ENCODE assay signal across 25 cellular contexts in genomic region chr10:9848278-9848677, GRCh38.
"Had no signal": no experiment of that assay in that cellular context is flagged by ENCODE, and none has a peak within 500 bp of the region (broad histone marks: within the 10 kb centered on the region; RNA-seq: fewer than 3 reads in every experiment).

No MANE protein-coding gene starts in this region.

- H3K4me1 ChIP-seq: colonic mucosa, esophagus muscularis mucosa, gastrocnemius medialis, heart right ventricle, left lung, lower lobe of right lung had no signal

- H3K9me3 ChIP-seq: colonic mucosa, gastrocnemius medialis had no signal

- H3K36me3 Mint-ChIP-seq: mesothelial cell of epicardium had no signal

- H3K4me3 Mint-ChIP-seq: dendritic cell treated with granulocyte-macrophage colony-stimulating factor and Interleukin-4, amounts not matched to agents 40 ng/mL and 50 ng/mL, for 4 days; effector memory CD8-positive, alpha-beta T cell; endodermal cell; mesothelial cell of epicardium; naive B cell; naive thymus-derived CD8-positive, alpha-beta T cell had no signal

- H3K27me3 ChIP-seq: colonic mucosa, esophagus muscularis mucosa, gastrocnemius medialis, heart right ventricle, left lung had no signal

- H3K4me3 ChIP-seq: colonic mucosa, esophagus muscularis mucosa, gastrocnemius medialis, heart right ventricle, left lung, lower lobe of right lung, mucosa of descending colon had no signal

- ATAC-seq: effector memory CD8-positive, alpha-beta T cell; gastrocnemius medialis; left cardiac atrium; left lung; lower lobe of right lung; mucosa of descending colon; naive thymus-derived CD8-positive, alpha-beta T cell had no signal

- H3K27ac ChIP-seq: colonic mucosa, esophagus muscularis mucosa, gastrocnemius medialis, heart right ventricle, left lung, lower lobe of right lung had no signal

- H3K4me1 Mint-ChIP-seq: endodermal cell; mesothelial cell of epicardium; naive B cell; naive thymus-derived CD8-positive, alpha-beta T cell had no signal

- H3K27me3 Mint-ChIP-seq: dendritic cell treated with granulocyte-macrophage colony-stimulating factor and Interleukin-4, amounts not matched to agents 40 ng/mL and 50 ng/mL, for 4 days; effector memory CD8-positive, alpha-beta T cell; naive B cell had no signal

- H3K36me3 ChIP-seq: colonic mucosa, esophagus muscularis mucosa, gastrocnemius medialis, heart right ventricle, left lung, lower lobe of right lung had no signal

- H3K27ac Mint-ChIP-seq: dendritic cell treated with granulocyte-macrophage colony-stimulating factor and Interleukin-4, amounts not matched to agents 40 ng/mL and 50 ng/mL, for 4 days; effector memory CD8-positive, alpha-beta T cell; endodermal cell; mesothelial cell of epicardium; naive B cell; naive thymus-derived CD8-positive, alpha-beta T cell had no signal

- FAIRE-seq: endometrium, islet of Langerhans, keratinocyte had no signal

- DNase-seq: colonic mucosa; cortex of kidney; effector CD8-positive, alpha-beta T cell; effector memory CD8-positive, alpha-beta T cell; endodermal cell; foreskin melanocyte; gastrocnemius medialis; glutamatergic neuron; head of caudate nucleus; hippocampal formation; left cardiac atrium; left lung; left ventricle myocardium superior; lower lobe of right lung; mesenchymal stem cell; mucosa of descending colon; naive B cell; naive thymus-derived CD8-positive, alpha-beta T cell had no signal
